ENCODE assay signal across 8 cellular contexts in genomic region chr11:60899021-60899936, GRCh38. TPM values are rescaled to one million over a fixed set of nuclear protein-coding genes. Genes with fewer than 3 reads are reported as not detected.
A peak's percentile ranks its signal among the peaks of the same experiment; 100 is the strongest.
DNase-seq lines count a peak whose midpoint lies in the region; ATAC-seq, FAIRE-seq and TF ChIP-seq lines count a peak whose summit lies in the region.

No MANE protein-coding gene starts in this region.

- no peak overlapping the region for H3K27ac ChIP-seq in 22Rv1

- TF ChIP-seq CTCF in 22Rv1 (IDR thresholded peaks at IDR 0.05): peak; percentile 95
- peak; percentile 95 for TF ChIP-seq CTCF in D721Med (IDR thresholded peaks at IDR 0.05; ENCODE audit: insufficient read depth, missing control alignments)
- peak; percentile 93 for TF ChIP-seq CTCF in epithelial cell of proximal tubule (conservative IDR thresholded peaks at IDR 0.05; ENCODE audit: low read depth, low read length)

- H3K4me3 ChIP-seq in epithelial cell of proximal tubule (ENCODE audit: low read depth, low read length): no peak overlapping the region

- ATAC-seq in GM21515 (IDR thresholded peaks at IDR 0.05; ENCODE audit: unreplicated experiment): no peak
- ATAC-seq in GM19328 (IDR thresholded peaks at IDR 0.05; ENCODE audit: unreplicated experiment): no peak

- no peak for FAIRE-seq in D721Med (lab: Jason Lieb, UNC)

- peak; percentile 41 for DNase-seq in D721Med (ENCODE audit: insufficient read length, low spot score)
- DNase-seq in KG1 (lab: John Stamatoyannopoulos, UW): peak; percentile 43
- DNase-seq in SW480 (ENCODE audit: low spot score): peak; percentile 62
- no peak for DNase-seq in epithelial cell of proximal tubule (ENCODE audit: low read depth)
- peak; percentile 77 for DNase-seq in myocyte (ENCODE audit: low read depth)

RNA-seq across cellular contexts. Expression of gene PRPF19, which starts 7.1 kb away (rescaled TPM):
- total RNA-seq in epithelial cell of proximal tubule (73.2 and 159 TPM in 2 replicates), myocyte (41.9 and 51.4 TPM in 2 replicates)
- polyA plus RNA-seq in myocyte (2012): 56.3 TPM

RNA-seq across cellular contexts. Expression of gene TMEM109, which starts 14.7 kb away (rescaled TPM):
- 95.4 and 119 TPM in 2 replicates for total RNA-seq in epithelial cell of proximal tubule
- total RNA-seq in myocyte: 91.8 and 108 TPM in 2 replicates
- polyA plus RNA-seq in myocyte (2012): 110 TPM

RNA-seq across cellular contexts. Expression of gene TMEM132A, which starts 25.0 kb away (rescaled TPM):
- total RNA-seq in epithelial cell of proximal tubule (150 and 287 TPM in 2 replicates), myocyte (76.1 and 94.4 TPM in 2 replicates)
- 115 TPM for polyA plus RNA-seq in myocyte (2012)

RNA-seq across cellular contexts. Expression of gene ZP1, which starts 31.9 kb away (rescaled TPM):
- total RNA-seq in epithelial cell of proximal tubule (not detected in 2 replicates), myocyte (not detected in 2 replicates)
- not detected for polyA plus RNA-seq in myocyte (2012)

RNA-seq across cellular contexts. Expression of gene PTGDR2, which starts 43.5 kb away (rescaled TPM):
- total RNA-seq in epithelial cell of proximal tubule: 0.29 TPM in 1 of 2 replicates, not detected in the other
- not detected in 2 replicates for total RNA-seq in myocyte
- 0.03 TPM for polyA plus RNA-seq in myocyte (2012)
